ENCODE assay signal across 19 cellular contexts in genomic region chr4:38800956-38801450, GRCh38. TPM values are rescaled to one million over a fixed set of nuclear protein-coding genes. Genes with fewer than 3 reads are reported as not detected.
"Had no signal": no experiment of that assay in that cellular context is flagged by ENCODE, and none has a peak within 500 bp of the region (broad histone marks: within the 10 kb centered on the region; RNA-seq: fewer than 3 reads in every experiment).

No MANE protein-coding gene starts in this region.

- H3K27me3 ChIP-seq: colonic mucosa, gastrocnemius medialis, heart left ventricle, tibial nerve, uterus had no signal

- H3K4me3 ChIP-seq: colonic mucosa, gastrocnemius medialis, lower lobe of right lung, tibial nerve, uterus had no signal

- DNase-seq: activated CD4-positive, alpha-beta memory T cell treated with anti-CD3 and anti-CD28 coated beads, Interleukin-2, amount 10 ng/mL, durations not matched to agents 7 days and 5 days; activated CD4-positive, alpha-beta T cell treated with anti-CD3 and anti-CD28 coated beads for 36 hours; activated CD8-positive, alpha-beta memory T cell treated with anti-CD3 and anti-CD28 coated beads, Interleukin-2, amount 10 ng/mL, durations not matched to agents 7 days and 5 days; activated naive CD4-positive, alpha-beta T cell treated with Interleukin-2 at 50 U/mL for 16 hours; activated naive CD8-positive, alpha-beta T cell treated with anti-CD3 and anti-CD28 coated beads, Interleukin-2, amount 10 ng/mL, durations not matched to agents 7 days and 5 days; central memory CD4-positive, alpha-beta T cell; colonic mucosa; gastrocnemius medialis; heart left ventricle; lower lobe of right lung; nephron progenitor cell; occipital lobe; posterior cingulate gyrus; retina; T-helper 17 cell; uterus had no signal

- ATAC-seq: activated CD4-positive, alpha-beta T cell treated with anti-CD3 and anti-CD28 coated beads for 36 hours; activated CD8-positive, alpha-beta memory T cell treated with anti-CD3 and anti-CD28 coated beads, Interleukin-2, amount 10 ng/mL, durations not matched to agents 7 days and 5 days; activated T-helper 17 cell treated with anti-CD3 and anti-CD28 coated beads, Interleukin-2, amount 50 U/mL, for 72 hours; gastrocnemius medialis; heart left ventricle; lower lobe of right lung; T-helper 17 cell had no signal

- H3K9me3 ChIP-seq: colonic mucosa, gastrocnemius medialis, lower lobe of right lung had no signal

- H3K36me3 ChIP-seq: colonic mucosa, gastrocnemius medialis, uterus had no signal

- H3K27ac ChIP-seq: colonic mucosa, gastrocnemius medialis, lower lobe of right lung, tibial nerve, uterus had no signal

- FAIRE-seq: TTC549 had no signal

- H3K4me1 ChIP-seq: colonic mucosa, uterus had no signal

RNA-seq across cellular contexts. Expression of gene TLR10, which starts 18.2 kb away (rescaled TPM):
- total RNA-seq: activated CD4-positive, alpha-beta T cell treated with anti-CD3 and anti-CD28 coated beads for 36 hours; gastrocnemius medialis had no signal
- polyA plus RNA-seq: heart left ventricle had no signal
